ENCODE assay signal across 8 cellular contexts in genomic region chr12:68932701-68933563, GRCh38. TPM values are rescaled to one million over a fixed set of nuclear protein-coding genes. Genes with fewer than 3 reads are reported as not detected.
DNase-seq lines count a peak whose midpoint lies in the region; ATAC-seq and TF ChIP-seq lines count a peak whose summit lies in the region.

Gene CPM (minus strand): TSS chr12:68933171. CDS start chr12:68932837, 334 bp downstream.

- no peaks in the 10 kb centered on the region for H3K36me3 Mint-ChIP-seq in CD4-positive, CD25-positive, alpha-beta regulatory T cell
- H3K36me3 Mint-ChIP-seq in activated naive CD4-positive, alpha-beta T cell treated with anti-CD3 and anti-CD28 coated beads, Interleukin-2, amount 10 ng/mL, durations not matched to agents 7 days and 5 days, result no peaks in the 10 kb centered on the region

- intact Hi-C loops in head of caudate nucleus (cut with DNase I), result no loop called here

- WGBS in suprapubic skin, result 6% methylated on average over 23 of the region's 81 CpGs

- H3K27me3 ChIP-seq in CD4-positive, CD25-positive, alpha-beta regulatory T cell (ENCODE audit: control insufficient read depth, insufficient read depth, low read length), result peaks cover 3% of the 10 kb centered on the region
- H3K27me3 ChIP-seq in osteoblast (ENCODE audit: insufficient read depth, low read length) (peaks cover 4% of the 10 kb centered on the region), suprapubic skin (no peaks in the 10 kb centered on the region)

- no peaks in the 10 kb centered on the region for H4K20me1 ChIP-seq in osteoblast (ENCODE audit: insufficient read depth, low read length)

- no peak for TF ChIP-seq EP300 in suprapubic skin (IDR thresholded peaks at IDR 0.05)

- no peaks in the 10 kb centered on the region for H3K79me2 ChIP-seq in osteoblast (ENCODE audit: insufficient read depth, low read length)

- peaks cover 0 to 3% (median 0%) of the 10 kb centered on the region in 7 donors for H3K9me3 Mint-ChIP-seq in CD4-positive, CD25-positive, alpha-beta regulatory T cell
- H3K9me3 Mint-ChIP-seq in activated naive CD4-positive, alpha-beta T cell treated with anti-CD3 and anti-CD28 coated beads, Interleukin-2, amount 10 ng/mL, durations not matched to agents 7 days and 5 days, result no peaks in the 10 kb centered on the region

- H3K4me1 Mint-ChIP-seq in CD4-positive, CD25-positive, alpha-beta regulatory T cell, result peaks cover 6 to 9% (median 9%) of the 10 kb centered on the region in 4 donors
- H3K4me1 Mint-ChIP-seq in activated naive CD4-positive, alpha-beta T cell treated with anti-CD3 and anti-CD28 coated beads, Interleukin-2, amount 10 ng/mL, durations not matched to agents 7 days and 5 days, result peaks cover 12% of the 10 kb centered on the region

- CTCF ChIA-PET in activated naive CD4-positive, alpha-beta T cell treated with anti-CD3 and anti-CD28 coated beads, Interleukin-2, amount 10 ng/mL, durations not matched to agents 7 days and 5 days (lab: Charles Lee), result no interaction called here

- no peaks in the 10 kb centered on the region for H3K36me3 ChIP-seq in CD4-positive, CD25-positive, alpha-beta regulatory T cell (ENCODE audit: control insufficient read depth, insufficient read depth, low read length)
- H3K36me3 ChIP-seq in osteoblast (ENCODE audit: insufficient read depth, low read length) (no peaks in the 10 kb centered on the region), suprapubic skin (no peaks in the 10 kb centered on the region)

- H3K4me1 ChIP-seq in CD4-positive, CD25-positive, alpha-beta regulatory T cell (ENCODE audit: control insufficient read depth, insufficient read depth, low read length, poor library complexity, severe bottlenecking), result peaks cover 15% of the 10 kb centered on the region
- peaks cover 15% of the 10 kb centered on the region for H3K4me1 ChIP-seq in osteoblast (ENCODE audit: insufficient read depth, low read length)
- H3K4me1 ChIP-seq in suprapubic skin, result peaks cover 12% of the 10 kb centered on the region

- peak within 1 kb of the TSS; percentile 2 to 75 (median 71) for H3K27ac Mint-ChIP-seq in CD4-positive, CD25-positive, alpha-beta regulatory T cell
- H3K27ac Mint-ChIP-seq in activated naive CD4-positive, alpha-beta T cell treated with anti-CD3 and anti-CD28 coated beads, Interleukin-2, amount 10 ng/mL, durations not matched to agents 7 days and 5 days, result no peak within 1 kb of the TSS

- peaks cover 11% of the 10 kb centered on the region for H3K27me3 Mint-ChIP-seq in CD4-positive, CD25-positive, alpha-beta regulatory T cell
- H3K27me3 Mint-ChIP-seq in activated naive CD4-positive, alpha-beta T cell treated with anti-CD3 and anti-CD28 coated beads, Interleukin-2, amount 10 ng/mL, durations not matched to agents 7 days and 5 days, result peaks cover 36% of the 10 kb centered on the region

- H3K27ac ChIP-seq in CD4-positive, CD25-positive, alpha-beta regulatory T cell (ENCODE audit: insufficient read depth, low read length, poor library complexity, severe bottlenecking), result no peak within 1 kb of the TSS
- peak within 1 kb of the TSS; percentile 37 for H3K27ac ChIP-seq in osteoblast (ENCODE audit: low read depth, low read length)
- H3K27ac ChIP-seq in suprapubic skin, result peak within 1 kb of the TSS; percentile 86

- DNase-seq in CD4-positive, CD25-positive, alpha-beta regulatory T cell, result peak; percentile 70 to 84 (median 73)
- DNase-seq in SK-N-DZ (ENCODE audit: low spot score) (peak; percentile 15), head of caudate nucleus (peak; percentile 32 to 92 (median 81)), osteoblast (ENCODE audit: insufficient read length, low spot score, missing footprints) (peak; percentile 96), suprapubic skin (ENCODE audit: low spot score in 2 of 2) (peak in 1 of 2 donors; percentile 75)
- peak; percentile 83 for DNase-seq in activated naive CD4-positive, alpha-beta T cell treated with anti-CD3 and anti-CD28 coated beads, Interleukin-2, amount 10 ng/mL, durations not matched to agents 7 days and 5 days

- H2AFZ ChIP-seq in osteoblast (ENCODE audit: low read length), result peak within 1 kb of the TSS; percentile 85

- TF ChIP-seq POLR2A in suprapubic skin (IDR thresholded peaks at IDR 0.05), result peak in 1 of 2 donors; percentile 82

- H3K9me3 ChIP-seq in CD4-positive, CD25-positive, alpha-beta regulatory T cell (ENCODE audit: control insufficient read depth in 2 of 2, low read length in 2 of 2), result no peaks in the 10 kb centered on the region
- H3K9me3 ChIP-seq in osteoblast (ENCODE audit: low read depth, low read length), result no peaks in the 10 kb centered on the region
- no peaks in the 10 kb centered on the region for H3K9me3 ChIP-seq in suprapubic skin

- peak within 1 kb of the TSS; percentile 93 for H3K4me2 ChIP-seq in osteoblast (ENCODE audit: insufficient read depth, low read length)

- peak; percentile 97 for ATAC-seq in CD4-positive, CD25-positive, alpha-beta regulatory T cell (ENCODE audit: low read depth in 2 of 2)
- ATAC-seq in GM19395 (IDR thresholded peaks at IDR 0.05; ENCODE audit: unreplicated experiment), result peak; percentile 90
- ATAC-seq in HG03520 (IDR thresholded peaks at IDR 0.05; ENCODE audit: unreplicated experiment), result peak; percentile 95

- TF ChIP-seq CTCF in osteoblast (IDR thresholded peaks at IDR 0.05; ENCODE audit: extremely low read depth, low read depth, low read length) (no peak), suprapubic skin (IDR thresholded peaks at IDR 0.05) (no peak)

- H3K4me3 ChIP-seq in CD4-positive, CD25-positive, alpha-beta regulatory T cell (ENCODE audit: low read depth, low read length), result peak within 1 kb of the TSS; percentile 84
- H3K4me3 ChIP-seq in osteoblast (ENCODE audit: insufficient read depth, low read length) (peak within 1 kb of the TSS; percentile 80), suprapubic skin (peak within 1 kb of the TSS; percentile 79)

- peak within 1 kb of the TSS; percentile 91 to 94 (median 93) for H3K4me3 Mint-ChIP-seq in CD4-positive, CD25-positive, alpha-beta regulatory T cell
- peak within 1 kb of the TSS; percentile 76 for H3K4me3 Mint-ChIP-seq in activated naive CD4-positive, alpha-beta T cell treated with anti-CD3 and anti-CD28 coated beads, Interleukin-2, amount 10 ng/mL, durations not matched to agents 7 days and 5 days

RNA-seq across cellular contexts. Expression of gene CPM, which starts in this region (rescaled TPM):
- total RNA-seq in CD4-positive, CD25-positive, alpha-beta regulatory T cell, result 5.6 TPM
- 1 to 10 TPM; 2.5 to 7.9 (median 5.2) TPM for polyA plus RNA-seq in CD4-positive, CD25-positive, alpha-beta regulatory T cell
- not detected in 2 replicates for polyA plus RNA-seq in SK-N-DZ (2014; cell fraction: cytosol; rRNA removed)
- not detected in 2 replicates for polyA plus RNA-seq in SK-N-DZ (2014; cell fraction: nucleus; rRNA removed)
- 1.8 and 3.6 TPM in 2 replicates for total RNA-seq in osteoblast
- 100 to 1,000 TPM in 1 of 4 donors, 10 to 100 TPM in 3; 59.0 to 120 (median 79.7) TPM for total RNA-seq in suprapubic skin
